8 cellular contexts compared by ENCODE assay signal in the genomic region with DNA sequence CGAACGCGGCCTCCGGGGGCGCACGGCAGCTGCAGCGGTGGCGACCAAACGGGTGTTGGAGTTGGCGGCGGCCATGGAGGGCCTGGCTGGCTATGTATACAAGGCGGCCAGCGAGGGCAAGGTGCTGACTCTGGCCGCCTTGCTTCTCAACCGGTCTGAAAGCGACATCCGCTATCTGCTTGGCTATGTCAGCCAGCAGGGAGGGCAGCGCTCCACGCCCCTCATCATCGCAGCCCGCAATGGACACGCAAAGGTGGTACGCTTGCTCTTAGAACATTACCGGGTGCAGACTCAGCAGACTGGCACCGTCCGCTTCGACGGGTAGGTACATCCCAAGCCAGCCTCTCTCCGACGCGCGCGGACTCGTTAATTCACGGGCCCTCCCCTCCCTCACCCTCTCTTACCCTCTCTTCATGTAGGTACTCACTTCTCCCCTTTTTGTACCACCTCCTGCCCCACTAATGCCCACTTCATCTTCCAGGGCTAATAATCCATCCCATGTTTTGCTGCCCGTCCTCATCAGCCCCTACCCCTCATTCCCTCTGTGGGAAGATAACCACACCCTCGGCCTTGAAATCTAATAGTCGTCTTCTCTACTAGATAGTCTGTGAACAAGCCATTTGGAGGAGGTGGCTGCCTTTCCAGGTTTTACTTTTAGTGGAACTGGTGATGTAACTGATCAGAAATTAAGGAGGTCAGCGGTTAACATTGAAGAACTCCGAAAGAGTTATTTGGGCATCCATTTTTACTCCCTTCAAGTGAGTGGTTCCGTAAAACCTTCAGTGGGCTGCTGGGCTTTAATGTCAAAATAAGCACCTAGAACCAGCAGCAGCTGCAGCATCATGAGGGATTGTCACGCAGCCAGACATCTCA. TPM values are rescaled to one million over a fixed set of nuclear protein-coding genes. Genes with fewer than 3 reads are reported as not detected.
DNase-seq lines count a peak whose midpoint lies in the region; ATAC-seq and TF ChIP-seq lines count a peak whose summit lies in the region.

No MANE protein-coding gene starts in this region.

- TF ChIP-seq CTCF in AG10803 (conservative IDR thresholded peaks at IDR 0.05; ENCODE audit: low read length) (peak; percentile 36; the same call in 1 of the 2 replicates), MM.1S (IDR thresholded peaks at IDR 0.05; ENCODE audit: low read length) (peak; percentile 46; the same call in 1 of the 2 replicates), fibroblast of lung (conservative IDR thresholded peaks at IDR 0.05 in 1 of 2, IDR thresholded peaks at IDR 0.05 in 1 of 2; ENCODE audit: low read depth in 1 of 2, low read length in 2 of 2) (peak; percentile 6 to 33), osteoblast (IDR thresholded peaks at IDR 0.05; ENCODE audit: extremely low read depth, low read depth, low read length) (peak; percentile 37)

- ATAC-seq in GM18858 (IDR thresholded peaks at IDR 0.05; ENCODE audit: unreplicated experiment): peak; percentile 36
- no peak for ATAC-seq in HG03196 (IDR thresholded peaks at IDR 0.05; ENCODE audit: unreplicated experiment)
- no peak for ATAC-seq in HG02678 (IDR thresholded peaks at IDR 0.05; ENCODE audit: unreplicated experiment)

- H4K20me1 ChIP-seq in MM.1S (ENCODE audit: insufficient read depth, low read length) (no peaks in the 10 kb centered on the region), fibroblast of lung (ENCODE audit: control insufficient read depth, extremely low read depth, insufficient read depth, low read length) (peaks cover 12% of the 10 kb centered on the region), osteoblast (ENCODE audit: insufficient read depth, low read length) (peaks cover 51% of the 10 kb centered on the region)

- H3K79me2 ChIP-seq in MM.1S (ENCODE audit: low read length) (peaks cover 85% of the 10 kb centered on the region), fibroblast of lung (ENCODE audit: control insufficient read depth, insufficient read depth, low read length) (peaks cover 55% of the 10 kb centered on the region), osteoblast (ENCODE audit: insufficient read depth, low read length) (peaks cover 66% of the 10 kb centered on the region)

- H3K27ac ChIP-seq in MM.1S (ENCODE audit: low read length): peak overlapping the region; percentile 93
- peak overlapping the region; percentile 91 for H3K27ac ChIP-seq in fibroblast of lung (ENCODE audit: insufficient read depth, low read length)
- H3K27ac ChIP-seq in osteoblast (ENCODE audit: low read depth, low read length): peak overlapping the region; percentile 87

- H3K4me3 ChIP-seq in AG10803 (ENCODE audit: low read length): peak overlapping the region; percentile 98
- peak overlapping the region; percentile 84 for H3K4me3 ChIP-seq in MM.1S (ENCODE audit: low read length)
- peak overlapping the region; percentile 82 to 98 (median 87) for H3K4me3 ChIP-seq in fibroblast of lung (replicated peaks in 1 of 4; ENCODE audit: control extremely low read depth in 1 of 4, insufficient read depth in 1 of 4, low read depth in 3 of 4, low read length in 4 of 4)
- H3K4me3 ChIP-seq in osteoblast (ENCODE audit: insufficient read depth, low read length): peak overlapping the region; percentile 91

- H3K36me3 ChIP-seq in MM.1S (replicated peaks; ENCODE audit: insufficient read depth, low read length) (no peaks in the 10 kb centered on the region; the same call in 1 of the 2 replicates), fibroblast of lung (ENCODE audit: control insufficient read depth, insufficient read depth, low read length) (no peaks in the 10 kb centered on the region), osteoblast (ENCODE audit: insufficient read depth, low read length) (no peaks in the 10 kb centered on the region)

- no peak for DNase-seq in AG10803 (ENCODE audit: low read depth)
- peak; percentile 56 for DNase-seq in MM.1S
- peak; percentile 77 for DNase-seq in activated CD4-positive, alpha-beta T cell treated with anti-CD3 and anti-CD28 coated beads, Interleukin-2, amount 50 U/mL, for 1 hour
- peak; percentile 51 to 66 for DNase-seq in fibroblast of lung (ENCODE audit: low read depth in 2 of 2)
- DNase-seq in osteoblast (ENCODE audit: insufficient read length, low spot score, missing footprints): peak; percentile 55

- H3K4me1 ChIP-seq in MM.1S (ENCODE audit: low read length) (0 out of 2 replicates have a peak, but pooled peaks cover 9% of the 10 kb centered on the region), fibroblast of lung (ENCODE audit: control insufficient read depth, extremely low read depth, insufficient read depth, low read length) (peaks cover 12% of the 10 kb centered on the region), osteoblast (ENCODE audit: insufficient read depth, low read length) (peaks cover 55% of the 10 kb centered on the region)

- H3K9me3 ChIP-seq in MM.1S (replicated peaks; ENCODE audit: insufficient read depth, low read length) (no peaks in the 10 kb centered on the region), fibroblast of lung (ENCODE audit: control insufficient read depth, insufficient read depth, low read depth, low read length) (no peaks in the 10 kb centered on the region), osteoblast (ENCODE audit: low read depth, low read length) (no peaks in the 10 kb centered on the region)

- H3K27me3 ChIP-seq in MM.1S (replicated peaks; ENCODE audit: insufficient read depth, low read length): no peaks in the 10 kb centered on the region
- no peaks in the 10 kb centered on the region for H3K27me3 ChIP-seq in fibroblast of lung (ENCODE audit: control insufficient read depth, insufficient read depth, low read length)
- H3K27me3 ChIP-seq in osteoblast (ENCODE audit: insufficient read depth, low read length): no peaks in the 10 kb centered on the region

- H2AFZ ChIP-seq in MM.1S (ENCODE audit: low read length) (peak overlapping the region; percentile 32; the same call in 1 of the 2 replicates), fibroblast of lung (ENCODE audit: low read length) (peak overlapping the region; percentile 65), osteoblast (ENCODE audit: low read length) (peak overlapping the region; percentile 62)

- no peaks in the 10 kb centered on the region for H3K9me2 ChIP-seq in MM.1S (replicated peaks; ENCODE audit: insufficient read depth, low read length)

- peaks cover 52% of the 10 kb centered on the region for H3F3A ChIP-seq in MM.1S (ENCODE audit: insufficient read depth, low read length)

- H3K9ac ChIP-seq in MM.1S (ENCODE audit: low read length) (peak overlapping the region; percentile 93), fibroblast of lung (ENCODE audit: insufficient read depth, low read length) (peak overlapping the region; percentile 92)

- H3K4me2 ChIP-seq in MM.1S (ENCODE audit: low read depth, low read length) (peak overlapping the region; percentile 98), fibroblast of lung (ENCODE audit: extremely low read depth, insufficient read depth, low read length) (peak overlapping the region; percentile 97), osteoblast (ENCODE audit: insufficient read depth, low read length) (peak overlapping the region; percentile 97)

RNA-seq across cellular contexts. Expression of gene FEM1B, which starts 1.0 kb away (rescaled TPM):
- total RNA-seq in fibroblast of lung: 46.7 and 48.4 TPM in 2 replicates
- 20.9 and 38.2 TPM in 2 replicates for polyA plus RNA-seq in fibroblast of lung
- 12.7 and 26.3 TPM in 2 replicates for polyA plus RNA-seq in fibroblast of lung (2012)
- polyA minus RNA-seq in fibroblast of lung (ENCODE audit: low replicate concordance): 52.3 and 178 TPM in 2 replicates
- 35.5 and 41.5 TPM in 2 replicates for total RNA-seq in osteoblast

RNA-seq across cellular contexts. Expression of gene CLN6, which starts 49.1 kb away (rescaled TPM):
- total RNA-seq in fibroblast of lung (5.6 and 6.2 TPM in 2 replicates), osteoblast (15.2 and 20.3 TPM in 2 replicates)
- polyA plus RNA-seq in fibroblast of lung: 16.1 and 31.2 TPM in 2 replicates
- polyA plus RNA-seq in fibroblast of lung (2012): 12.1 and 29.9 TPM in 2 replicates
- 51.9 and 109 TPM in 2 replicates for polyA minus RNA-seq in fibroblast of lung (ENCODE audit: low replicate concordance)
